Comparison of ENCODE assay signal across 18 cellular contexts in genomic region chr4:3674479-3674851, GRCh38.
DNase-seq lines count a peak whose midpoint lies in the region; ATAC-seq and TF ChIP-seq lines count a peak whose summit lies in the region.
"Had no signal": no experiment of that assay in that cellular context is flagged by ENCODE, and none has a peak within 500 bp of the region (broad histone marks: within the 10 kb centered on the region; RNA-seq: fewer than 3 reads in every experiment).

No MANE protein-coding gene starts in this region.

- TF ChIP-seq POLR2A in spleen (IDR thresholded peaks at IDR 0.05), result no peak

- H3K27ac ChIP-seq in liver (ENCODE audit: low read depth in 1 of 2, low read length in 2 of 2) (no peak overlapping the region), spleen (no peak overlapping the region)
- H3K27ac ChIP-seq: C4-2B had no signal

- no peak overlapping the region for H3K4me3 Mint-ChIP-seq in natural killer cell treated with Interleukin-12 subunit alpha and Interleukin-12 subunit beta and Interleukin-15 and Interleukin-18, amount 100 ng/mL, for 72 hours
- H3K4me3 Mint-ChIP-seq in natural killer cell (no peak overlapping the region), osteocyte (ENCODE audit: unreplicated experiment) (no peak overlapping the region)

- intact Hi-C loops in natural killer cell (cut with micrococcal nuclease) (no loop called here), spleen (cut with DNase I; ENCODE audit: low total_unique reads) (no loop called here)

- TF ChIP-seq RAD21 in liver (IDR thresholded peaks at IDR 0.05), result no peak

- no peak overlapping the region for H3K4me3 ChIP-seq in liver (ENCODE audit: low read depth in 1 of 3, low read length in 3 of 3)
- no peak overlapping the region for H3K4me3 ChIP-seq in spleen
- H3K4me3 ChIP-seq: K562, MG63 had no signal

- no peaks in the 10 kb centered on the region for H3K4me1 ChIP-seq in liver (ENCODE audit: control insufficient read depth in 4 of 4, insufficient read depth in 4 of 4, low read length in 3 of 4)
- no peaks in the 10 kb centered on the region for H3K4me1 ChIP-seq in spleen

- H3K9me3 ChIP-seq in liver (ENCODE audit: control insufficient read depth in 4 of 4, low read length in 3 of 4) (no peaks in the 10 kb centered on the region), spleen (peaks cover 0 to 14% (median 7%) of the 10 kb centered on the region in 8 donors)
- H3K9me3 ChIP-seq: MG63 had no signal

- H3K9me3 Mint-ChIP-seq in natural killer cell treated with Interleukin-12 subunit alpha and Interleukin-12 subunit beta and Interleukin-15 and Interleukin-18, amount 100 ng/mL, for 72 hours, result no peaks in the 10 kb centered on the region
- H3K9me3 Mint-ChIP-seq in natural killer cell (no peaks in the 10 kb centered on the region), osteocyte (ENCODE audit: unreplicated experiment) (no peaks in the 10 kb centered on the region)

- TF ChIP-seq CTCF in natural killer cell (IDR thresholded peaks at IDR 0.05) (no peak), liver (IDR thresholded peaks at IDR 0.05; ENCODE audit: low read depth, low read length, missing input control) (no peak), spleen (IDR thresholded peaks at IDR 0.05 in 8 of 11, conservative IDR thresholded peaks at IDR 0.05 in 3 of 11) (no peak), osteocyte (IDR thresholded peaks at IDR 0.05) (no peak)

- no peaks in the 10 kb centered on the region for H3K4me1 Mint-ChIP-seq in natural killer cell treated with Interleukin-12 subunit alpha and Interleukin-12 subunit beta and Interleukin-15 and Interleukin-18, amount 100 ng/mL, for 72 hours (ENCODE audit: low read depth in 2 of 2)
- no peaks in the 10 kb centered on the region for H3K4me1 Mint-ChIP-seq in natural killer cell
- no peaks in the 10 kb centered on the region for H3K4me1 Mint-ChIP-seq in osteocyte (ENCODE audit: unreplicated experiment)

- no peak overlapping the region for H3K9ac ChIP-seq in liver (ENCODE audit: low read depth in 1 of 2, low read length in 2 of 2)

- peaks cover 0 to 3% (median 0%) of the 10 kb centered on the region in 4 donors for H3K27me3 ChIP-seq in liver (ENCODE audit: control insufficient read depth in 4 of 4, insufficient read depth in 4 of 4, low read length in 3 of 4)
- H3K27me3 ChIP-seq in spleen (replicated peaks in 1 of 7), result peaks cover 0 to 53% (median 6%) of the 10 kb centered on the region in 7 donors
- H3K27me3 ChIP-seq: MG63 had no signal

- no peaks in the 10 kb centered on the region for H3K36me3 Mint-ChIP-seq in natural killer cell treated with Interleukin-12 subunit alpha and Interleukin-12 subunit beta and Interleukin-15 and Interleukin-18, amount 100 ng/mL, for 72 hours
- H3K36me3 Mint-ChIP-seq in natural killer cell (no peaks in the 10 kb centered on the region), osteocyte (ENCODE audit: unreplicated experiment) (no peaks in the 10 kb centered on the region)

- H3K27ac Mint-ChIP-seq in natural killer cell treated with Interleukin-12 subunit alpha and Interleukin-12 subunit beta and Interleukin-15 and Interleukin-18, amount 100 ng/mL, for 72 hours, result no peak overlapping the region
- H3K27ac Mint-ChIP-seq in natural killer cell (no peak overlapping the region), osteocyte (ENCODE audit: unreplicated experiment) (no peak overlapping the region)

- peak; percentile 53 for DNase-seq in natural killer cell treated with Interleukin-12 subunit alpha and Interleukin-12 subunit beta and Interleukin-15 and Interleukin-18, amount 100 ng/mL, for 72 hours (ENCODE audit: low spot score)
- DNase-seq in natural killer cell, result no peak
- DNase-seq in spleen, result peak; percentile 49
- no peak for DNase-seq in osteocyte (ENCODE audit: extremely low spot score, unreplicated experiment)
- DNase-seq in SW 1271 (lab: John Stamatoyannopoulos, UW), result no peak
- DNase-seq: EL, GF-D8, MG63, NCI-H1092, NCI-H1436 treated with DMSO at 0.1 percent for 48 hours, NCI-H1930, NCI-H748 treated with DMSO at 0.1 percent for 48 hours had no signal

- H3K36me3 ChIP-seq in liver (ENCODE audit: control insufficient read depth in 4 of 4, insufficient read depth in 3 of 4, low read depth in 1 of 4, low read length in 3 of 4), result no peaks in the 10 kb centered on the region
- no peaks in the 10 kb centered on the region for H3K36me3 ChIP-seq in spleen
- H3K36me3 ChIP-seq: MG63 had no signal

- 51% methylated on average over 7 of the region's 7 CpGs for WGBS in liver
- WGBS in spleen, 5 donors, result 43 to 56% (median 53%) methylated on average over 7 of the region's 7 CpGs

- ATAC-seq in natural killer cell treated with Interleukin-12 subunit alpha and Interleukin-12 subunit beta and Interleukin-15 and Interleukin-18, amount 100 ng/mL, for 72 hours, result no peak
- no peak for ATAC-seq in natural killer cell
- no peak for ATAC-seq in HG03280 (IDR thresholded peaks at IDR 0.05; ENCODE audit: unreplicated experiment)
- ATAC-seq: Panc1, SK-N-SH treated with all-trans-retinoic acid at 6 μM for 48 hours had no signal

- H3K27me3 Mint-ChIP-seq in natural killer cell treated with Interleukin-12 subunit alpha and Interleukin-12 subunit beta and Interleukin-15 and Interleukin-18, amount 100 ng/mL, for 72 hours, result peaks cover 10 to 12% of the 10 kb centered on the region in 2 donors
- peaks cover 6 to 7% of the 10 kb centered on the region in 2 donors for H3K27me3 Mint-ChIP-seq in natural killer cell (ENCODE audit: low read depth in 2 of 2)
- H3K27me3 Mint-ChIP-seq in osteocyte (ENCODE audit: unreplicated experiment), result no peaks in the 10 kb centered on the region

TF ChIP-seq in liver, 16 proteins besides CTCF, POLR2A, EP300 and RAD21:
- TF ChIP-seq REST (IDR thresholded peaks at IDR 0.05), result no peak
- no peak for TF ChIP-seq ATF3 (IDR thresholded peaks at IDR 0.05)
- TF ChIP-seq NR2F2 (IDR thresholded peaks at IDR 0.05), result peak; percentile 93
- no peak for TF ChIP-seq MAX (IDR thresholded peaks at IDR 0.05)
- peak; percentile 55 to 83 for TF ChIP-seq RXRA (IDR thresholded peaks at IDR 0.05)
- TF ChIP-seq HNF4G (IDR thresholded peaks at IDR 0.05), result no peak
- no peak for TF ChIP-seq YY1 (IDR thresholded peaks at IDR 0.05)
- TF ChIP-seq FOXA2 (IDR thresholded peaks at IDR 0.05), result no peak
- TF ChIP-seq FOXA1 (IDR thresholded peaks at IDR 0.05), result no peak

Comparison
In these comparisons a context has a peak if more than half of its experiments do, and no peak if none do; other contexts are left out.
1. DNase-seq: peak in natural killer cell treated with Interleukin-12 subunit alpha and Interleukin-12 subunit beta and Interleukin-15 and Interleukin-18, amount 100 ng/mL, for 72 hours (single experiment) and spleen (single experiment); none in natural killer cell (single experiment), osteocyte (single experiment) and SW 1271 (0 of 2).